Comparison of ENCODE assay signal across 15 cellular contexts in genomic region chr6:160004018-160004417, GRCh38.
"Had no signal": no experiment of that assay in that cellular context is flagged by ENCODE, and none has a peak within 500 bp of the region (broad histone marks: within the 10 kb centered on the region; RNA-seq: fewer than 3 reads in every experiment).

No MANE protein-coding gene starts in this region.

- H3K36me3 ChIP-seq: suprapubic skin had no signal

- H2AFZ ChIP-seq: parathyroid adenoma had no signal

- ATAC-seq: activated CD8-positive, alpha-beta T cell treated with anti-CD3 and anti-CD28 coated beads, Interleukin-2, amount 10 ng/mL, durations not matched to agents 7 days and 5 days; foreskin keratinocyte had no signal

- H3K9me3 ChIP-seq: left lung, SJSA1, suprapubic skin, upper lobe of right lung had no signal

- H3K4me3 Mint-ChIP-seq: activated CD8-positive, alpha-beta T cell treated with anti-CD3 and anti-CD28 coated beads, Interleukin-2, amount 10 ng/mL, durations not matched to agents 7 days and 5 days; activated naive CD4-positive, alpha-beta T cell treated with anti-CD3 and anti-CD28 coated beads, Interleukin-2, amount 10 ng/mL, durations not matched to agents 7 days and 5 days had no signal

- DNase-seq: activated CD4-positive, alpha-beta T cell treated with anti-CD3 and anti-CD28 coated beads for 1 hour; activated CD8-positive, alpha-beta memory T cell treated with anti-CD3 and anti-CD28 coated beads, Interleukin-2, amount 50 U/mL, for 48 hours; activated CD8-positive, alpha-beta T cell treated with anti-CD3 and anti-CD28 coated beads, Interleukin-2, amount 10 ng/mL, durations not matched to agents 7 days and 5 days; activated naive CD4-positive, alpha-beta T cell treated with anti-CD3 and anti-CD28 coated beads, Interleukin-2, amount 10 ng/mL, durations not matched to agents 7 days and 5 days; foreskin keratinocyte; head of caudate nucleus; mesendoderm; T1000 had no signal

- H3K4me3 ChIP-seq: left lung, SJSA1, suprapubic skin, upper lobe of right lung had no signal

- FAIRE-seq: bronchial epithelial cell, endothelial cell of umbilical vein had no signal

- H3K27ac ChIP-seq: foreskin keratinocyte, left lung, parathyroid adenoma, SJSA1, suprapubic skin, upper lobe of right lung had no signal

- H3K9ac ChIP-seq: parathyroid adenoma had no signal

- H3K27me3 ChIP-seq: foreskin keratinocyte, left lung, SJSA1, suprapubic skin, upper lobe of right lung had no signal

- H3K27ac Mint-ChIP-seq: activated CD8-positive, alpha-beta T cell treated with anti-CD3 and anti-CD28 coated beads, Interleukin-2, amount 10 ng/mL, durations not matched to agents 7 days and 5 days; activated naive CD4-positive, alpha-beta T cell treated with anti-CD3 and anti-CD28 coated beads, Interleukin-2, amount 10 ng/mL, durations not matched to agents 7 days and 5 days had no signal
